14 cellular contexts compared by ENCODE assay signal in genomic region chr20:35326021-35326731, GRCh38. TPM values are rescaled to one million over a fixed set of nuclear protein-coding genes. Genes with fewer than 3 reads are reported as not detected.
DNase-seq lines count a peak whose midpoint lies in the region; ATAC-seq, FAIRE-seq and TF ChIP-seq lines count a peak whose summit lies in the region.
"Had no signal": no experiment of that assay in that cellular context is flagged by ENCODE, and none has a peak within 500 bp of the region (broad histone marks: within the 10 kb centered on the region; RNA-seq: fewer than 3 reads in every experiment).

No MANE protein-coding gene starts in this region.

- TF ChIP-seq CTCF in brain microvascular endothelial cell (IDR thresholded peaks at IDR 0.05; ENCODE audit: low read depth, low read length, missing control alignments), result no peak
- TF ChIP-seq CTCF in osteocyte (IDR thresholded peaks at IDR 0.05), result no peak
- no peak for TF ChIP-seq CTCF in gastroesophageal sphincter (IDR thresholded peaks at IDR 0.05)

- peak; percentile 16 for FAIRE-seq in GM12891 (lab: Jason Lieb, UNC)

- no peak for TF ChIP-seq EP300 in gastroesophageal sphincter (IDR thresholded peaks at IDR 0.05)

- H3K27me3 ChIP-seq in brain microvascular endothelial cell (replicated peaks) (no peaks in the 10 kb centered on the region), gastroesophageal sphincter (no peaks in the 10 kb centered on the region)

- H3K4me1 Mint-ChIP-seq in osteocyte (ENCODE audit: unreplicated experiment), result peaks cover 58% of the 10 kb centered on the region

- no peak for TF ChIP-seq POLR2A in GM12891 (IDR thresholded peaks at IDR 0.05; ENCODE audit: low read depth, low read length)
- no peak for TF ChIP-seq POLR2A in gastroesophageal sphincter (IDR thresholded peaks at IDR 0.05)

- no peak overlapping the region for H3K4me3 Mint-ChIP-seq in osteocyte (ENCODE audit: unreplicated experiment)

- no peaks in the 10 kb centered on the region for H3K27me3 Mint-ChIP-seq in osteocyte (ENCODE audit: unreplicated experiment)

- peak overlapping the region; percentile 51 for H3K27ac ChIP-seq in brain microvascular endothelial cell
- no peak overlapping the region for H3K27ac ChIP-seq in gastroesophageal sphincter
- H3K27ac ChIP-seq: RWPE1, VCaP had no signal

- WGBS in gastroesophageal sphincter (ENCODE audit: low coverage in 1 of 2), 2 donors, result 79 to 81% methylated on average over 9 to 10 of the region's 11 CpGs

- no peaks in the 10 kb centered on the region for H3K9me3 Mint-ChIP-seq in osteocyte (ENCODE audit: unreplicated experiment)

- DNase-seq in GM12891 (ENCODE audit: insufficient read length, low spot score), result no peak
- peak; percentile 38 to 85 for DNase-seq in NOMO-1 (lab: John Stamatoyannopoulos, UW; ENCODE audit: unreplicated experiment in 2 of 2)
- no peak for DNase-seq in brain microvascular endothelial cell
- DNase-seq in osteocyte (ENCODE audit: extremely low spot score, unreplicated experiment), result no peak
- no peak for DNase-seq in activated gamma-delta T cell (lab: John Stamatoyannopoulos, UW)
- DNase-seq: Karpas-422; occipital lobe; stimulated activated CD4-positive, alpha-beta T cell treated with anti-CD3 and anti-CD28 coated beads, Interleukin-4, amount 100 ng/mL, for 1 hour had no signal

- H3K9me3 ChIP-seq in gastroesophageal sphincter, result no peaks in the 10 kb centered on the region

- peaks cover 5% of the 10 kb centered on the region for H3K36me3 Mint-ChIP-seq in osteocyte (ENCODE audit: unreplicated experiment)

- in situ Hi-C loops in brain microvascular endothelial cell (cut with HindIII; ENCODE audit: low pct_ligation_motif_present, low sequenced_read_pairs), result no loop called here

- H3K4me3 ChIP-seq in brain microvascular endothelial cell (ENCODE audit: low read depth, low read length) (no peak overlapping the region), gastroesophageal sphincter (no peak overlapping the region)

- H3K4me1 ChIP-seq in gastroesophageal sphincter, result peaks cover 0 to 9% (median 0%) of the 10 kb centered on the region in 3 donors

- ATAC-seq in gastroesophageal sphincter (no peak), GM18517 (IDR thresholded peaks at IDR 0.05; ENCODE audit: unreplicated experiment) (no peak)

- peak overlapping the region; percentile 83 for H3K27ac Mint-ChIP-seq in osteocyte (ENCODE audit: unreplicated experiment)

- H3K36me3 ChIP-seq in brain microvascular endothelial cell (replicated peaks) (no peaks in the 10 kb centered on the region), gastroesophageal sphincter (no peaks in the 10 kb centered on the region)

TF ChIP-seq in GM12891, 5 proteins besides CTCF, POLR2A, EP300 and RAD21:
- TF ChIP-seq SPI1 (IDR thresholded peaks at IDR 0.05; ENCODE audit: low read depth, low read length), result peak; percentile 89
- TF ChIP-seq PAX5 (IDR thresholded peaks at IDR 0.05; ENCODE audit: insufficient read depth, low read length, severe bottlenecking), result no peak
- TF ChIP-seq POU2F2 (IDR thresholded peaks at IDR 0.05; ENCODE audit: low read depth, low read length), result no peak
TF ChIP-seq in GM12891: peak in this region for 1.

RNA-seq across cellular contexts. Expression of gene FAM83C, which starts 34.0 kb away (rescaled TPM):
- polyA plus RNA-seq in GM12891 (2012; ENCODE audit: low read depth, missing spikeins), result 0.06 TPM
- not detected in 2 replicates for total RNA-seq in osteocyte
- total RNA-seq in gastroesophageal sphincter, result 1 to 10 TPM in 1 of 4 donors, not detected in 3; 1.4 TPM
- total RNA-seq: cerebellum, fibroblast of villous mesenchyme, occipital lobe had no signal

RNA-seq across cellular contexts. Expression of gene EIF6, which starts 41.6 kb away (rescaled TPM):
- 88.4 TPM for polyA plus RNA-seq in GM12891 (2012; ENCODE audit: low read depth, missing spikeins)
- total RNA-seq in osteocyte, result 131 and 136 TPM in 2 replicates
- total RNA-seq in gastroesophageal sphincter, result 10 to 100 TPM; 66.0 to 92.4 (median 80.8) TPM

RNA-seq across cellular contexts. Expression of gene MMP24OS, which starts 48.3 kb away (rescaled TPM):
- polyA plus RNA-seq in GM12891 (2012; ENCODE audit: low read depth, missing spikeins), result 31.0 TPM
- total RNA-seq in osteocyte (118 and 120 TPM in 2 replicates), gastroesophageal sphincter (10 to 100 TPM; 19.6 to 47.2 (median 26.9) TPM)

Comparison
In these comparisons a context has a peak if more than half of its experiments do, and no peak if none do; other contexts are left out.
1. DNase-seq: peak in NOMO-1 (2 of 2); none in GM12891 (single experiment), brain microvascular endothelial cell (single experiment), osteocyte (single experiment) and activated gamma-delta T cell (single experiment).